8 cellular contexts compared by ENCODE assay signal in genomic region chr3:45676248-45677044, GRCh38. TPM values are rescaled to one million over a fixed set of nuclear protein-coding genes. Genes with fewer than 3 reads are reported as not detected.
DNase-seq lines count a peak whose midpoint lies in the region; ATAC-seq and TF ChIP-seq lines count a peak whose summit lies in the region.

No MANE protein-coding gene starts in this region.

- intact Hi-C loops in sciatic nerve (cut with DNase I), result no loop called here

- no peaks in the 10 kb centered on the region for H3K9me3 ChIP-seq in cardiac muscle cell (ENCODE audit: low read depth)

- no peaks in the 10 kb centered on the region for H3K27me3 Mint-ChIP-seq in WTC11 (ENCODE audit: low read depth)

- DNase-seq in EL, result peak; percentile 30
- DNase-seq in WTC11 (ENCODE audit: low spot score), result no peak
- no peak for DNase-seq in cardiac muscle cell (ENCODE audit: low read depth in 1 of 2, low spot score in 1 of 2)
- DNase-seq in sciatic nerve (ENCODE audit: low spot score), result no peak
- DNase-seq in D341Med (ENCODE audit: low spot score), result no peak
- no peak for DNase-seq in AG08396 (ENCODE audit: low spot score)
- no peak for DNase-seq in NAMALWA (ENCODE audit: low spot score)
- DNase-seq in NCI-H1048 (lab: John Stamatoyannopoulos, UW), result no peak

- peak overlapping the region; percentile 93 for H3K27ac Mint-ChIP-seq in WTC11

- CTCF ChIA-PET in WTC11 (lab: Charles Lee), result interaction anchor here (1.0 to 3.8 kb wide), 4 partner anchors 8 to 156 kb away, joined by 3 to 16 read pairs (median 6); no protein-coding TSS in a partner anchor

- no peaks in the 10 kb centered on the region for H3K27me3 ChIP-seq in cardiac muscle cell

- H3K4me3 Mint-ChIP-seq in WTC11, result no peak overlapping the region

- TF ChIP-seq CTCF in WTC11 (IDR thresholded peaks at IDR 0.05) (no peak), cardiac muscle cell (IDR thresholded peaks at IDR 0.05; ENCODE audit: low read depth, low read length) (no peak)

- peaks cover 3% of the 10 kb centered on the region for H3K36me3 ChIP-seq in cardiac muscle cell

- POLR2A ChIA-PET in WTC11 (lab: Charles Lee), result interaction anchor here (2.4 kb wide), 1 partner anchor 14 kb away, joined by 9 read pairs; the partner anchor contains the start of gene SACM1L

- peaks cover 61% of the 10 kb centered on the region for H3K4me1 Mint-ChIP-seq in WTC11

- ATAC-seq in WTC11 (no peak), sciatic nerve (peak; percentile 55)

- H3K9me3 Mint-ChIP-seq in WTC11, result peaks cover 2% of the 10 kb centered on the region; the same call in 1 of the 2 replicates

- peak overlapping the region; percentile 75 for H3K27ac ChIP-seq in cardiac muscle cell

- peaks cover 49% of the 10 kb centered on the region for H3K36me3 Mint-ChIP-seq in WTC11

- H3K4me1 ChIP-seq in cardiac muscle cell (ENCODE audit: low read depth), result peaks cover 23% of the 10 kb centered on the region

- H3K4me3 ChIP-seq in cardiac muscle cell, result no peak overlapping the region

TF ChIP-seq in WTC11, 78 proteins besides CTCF, POLR2A, EP300 and RAD21 (continues in another document):
- TF ChIP-seq CBFB (CRISPR knock-in tag; IDR thresholded peaks at IDR 0.05; ENCODE audit: low read depth), result no peak
- TF ChIP-seq SOX15 (CRISPR knock-in tag; IDR thresholded peaks at IDR 0.05), result no peak
- no peak for TF ChIP-seq MAX (CRISPR knock-in tag; IDR thresholded peaks at IDR 0.05)
- no peak for TF ChIP-seq E2F4 (CRISPR knock-in tag; IDR thresholded peaks at IDR 0.05; ENCODE audit: borderline replicate concordance, low read depth)
- TF ChIP-seq IRF2 (CRISPR knock-in tag; IDR thresholded peaks at IDR 0.05; ENCODE audit: borderline replicate concordance, low read depth), result no peak
- TF ChIP-seq AFF4 (CRISPR knock-in tag; IDR thresholded peaks at IDR 0.05; ENCODE audit: borderline replicate concordance), result no peak
- TF ChIP-seq TP53 (CRISPR knock-in tag; IDR thresholded peaks at IDR 0.05), result no peak
- TF ChIP-seq ZNF396 (CRISPR knock-in tag; IDR thresholded peaks at IDR 0.05; ENCODE audit: borderline replicate concordance), result no peak
- TF ChIP-seq ZNF121 (CRISPR knock-in tag; IDR thresholded peaks at IDR 0.05), result no peak
- no peak for TF ChIP-seq ATF6 (CRISPR knock-in tag; IDR thresholded peaks at IDR 0.05)
- TF ChIP-seq PRDM15 (CRISPR knock-in tag; IDR thresholded peaks at IDR 0.05), result no peak
- no peak for TF ChIP-seq CREM (CRISPR knock-in tag; IDR thresholded peaks at IDR 0.05)
- TF ChIP-seq ATF2 (CRISPR knock-in tag; IDR thresholded peaks at IDR 0.05; ENCODE audit: borderline replicate concordance, low read depth), result no peak
- no peak for TF ChIP-seq CDX4 (CRISPR knock-in tag; IDR thresholded peaks at IDR 0.05; ENCODE audit: borderline replicate concordance)
- no peak for TF ChIP-seq FOXP1 (CRISPR knock-in tag; IDR thresholded peaks at IDR 0.05; ENCODE audit: borderline replicate concordance)

RNA-seq across cellular contexts. Expression of gene SACM1L, which starts 12.8 kb away (rescaled TPM):
- 79.0 to 80.3 TPM (median 79.6 TPM) in 3 replicates for total RNA-seq in WTC11 (2021)
- 15.7 and 37.5 TPM in 2 replicates for total RNA-seq in cardiac muscle cell
- polyA plus RNA-seq in cardiac muscle cell, result 32.8 and 37.4 TPM in 2 replicates
- 66.0 TPM for total RNA-seq in sciatic nerve
